ENCODE assay signal across 14 cellular contexts in genomic region chr1:109929170-109929569, GRCh38. TPM values are rescaled to one million over a fixed set of nuclear protein-coding genes. Genes with fewer than 3 reads are reported as not detected.
DNase-seq lines count a peak whose midpoint lies in the region; ATAC-seq, FAIRE-seq and TF ChIP-seq lines count a peak whose summit lies in the region.
"Had no signal": no experiment of that assay in that cellular context is flagged by ENCODE, and none has a peak within 500 bp of the region (broad histone marks: within the 10 kb centered on the region; RNA-seq: fewer than 3 reads in every experiment).

No MANE protein-coding gene starts in this region.

- DNase-seq in RWPE2 (ENCODE audit: low spot score) = no peak
- no peak for DNase-seq in esophagus muscularis mucosa (ENCODE audit: extremely low spot score)
- DNase-seq in osteocyte (ENCODE audit: extremely low spot score, unreplicated experiment) = no peak
- no peak for DNase-seq in foreskin melanocyte
- DNase-seq in GM12892 (ENCODE audit: insufficient read length) = no peak
- DNase-seq in nucleus accumbens (lab: John Stamatoyannopoulos, UW) = no peak
- DNase-seq: activated CD4-positive, alpha-beta T cell treated with anti-CD3 and anti-CD28 coated beads, Interleukin-2, amount 50 U/mL, for 4 hours; NCI-H187; NCI-H526; T-helper 17 cell had no signal

- ATAC-seq in RWPE2 (ENCODE audit: low read depth) = peak; percentile 69
- no peak for ATAC-seq in GM21529 (IDR thresholded peaks at IDR 0.05; ENCODE audit: unreplicated experiment)
- ATAC-seq: T-helper 17 cell had no signal

- H3K27me3 Mint-ChIP-seq in osteocyte (ENCODE audit: unreplicated experiment) = no peaks in the 10 kb centered on the region
- H3K27me3 Mint-ChIP-seq: T-helper 17 cell had no signal

- no peak for TF ChIP-seq POLR2A in esophagus muscularis mucosa (IDR thresholded peaks at IDR 0.05; ENCODE audit: low read depth)
- no peak for TF ChIP-seq POLR2A in GM12892 (IDR thresholded peaks at IDR 0.05; ENCODE audit: low read depth, low read length)

- H3K36me3 ChIP-seq in RWPE2 (ENCODE audit: low read depth) (no peaks in the 10 kb centered on the region; the same call in 1 of the 2 replicates), esophagus muscularis mucosa (peaks cover 31 to 54% (median 49%) of the 10 kb centered on the region in 4 donors), thymus (ENCODE audit: control insufficient read depth, insufficient read depth) (no peaks in the 10 kb centered on the region)

- H3K27ac Mint-ChIP-seq in osteocyte (ENCODE audit: unreplicated experiment) = peak overlapping the region; percentile 81
- H3K27ac Mint-ChIP-seq: T-helper 17 cell had no signal

- intact Hi-C loops in esophagus muscularis mucosa (cut with DNase I) = loop anchor here (5.0 kb wide), 2 partner anchors 53 to 62 kb away; partner anchors contain the start of gene AHCYL1

- H3K4me1 Mint-ChIP-seq in osteocyte (ENCODE audit: unreplicated experiment) = peaks cover 52% of the 10 kb centered on the region

- H3K9me3 Mint-ChIP-seq in osteocyte (ENCODE audit: unreplicated experiment) = no peaks in the 10 kb centered on the region

- no peak for FAIRE-seq in GM12892 (lab: Jason Lieb, UNC)
- FAIRE-seq: small intestine had no signal

- H3K4me3 ChIP-seq in RWPE2 (ENCODE audit: severe bottlenecking) (no peak overlapping the region), esophagus muscularis mucosa (no peak overlapping the region), thymus (ENCODE audit: low read length) (no peak overlapping the region)
- H3K4me3 ChIP-seq: BLaER1 treated with 17β-estradiol and CSF1 and Interleukin-3, amounts not matched to agents 10 nM and 100 nM had no signal

- H3K9me3 ChIP-seq in RWPE2 (ENCODE audit: severe bottlenecking) (no peaks in the 10 kb centered on the region), esophagus muscularis mucosa (no peaks in the 10 kb centered on the region), thymus (ENCODE audit: control insufficient read depth) (no peaks in the 10 kb centered on the region)
- H3K9me3 ChIP-seq: BLaER1 treated with 17β-estradiol and CSF1 and Interleukin-3, amounts not matched to agents 10 nM and 100 nM had no signal

- TF ChIP-seq CTCF in RWPE2 (IDR thresholded peaks at IDR 0.05; ENCODE audit: poor library complexity, severe bottlenecking) (no peak), esophagus muscularis mucosa (IDR thresholded peaks at IDR 0.05) (no peak), osteocyte (IDR thresholded peaks at IDR 0.05) (no peak)

- no peak overlapping the region for H3K4me3 Mint-ChIP-seq in osteocyte (ENCODE audit: unreplicated experiment)
- H3K4me3 Mint-ChIP-seq: T-helper 17 cell had no signal

- H3K4me1 ChIP-seq in RWPE2 (ENCODE audit: insufficient read depth, poor library complexity, severe bottlenecking) (peaks cover 23% of the 10 kb centered on the region), esophagus muscularis mucosa (peaks cover 52 to 74% (median 64%) of the 10 kb centered on the region in 4 donors), thymus (ENCODE audit: control insufficient read depth, insufficient read depth, low read length) (no peaks in the 10 kb centered on the region)

- peaks cover 30% of the 10 kb centered on the region for H3K36me3 Mint-ChIP-seq in osteocyte (ENCODE audit: unreplicated experiment)

- no peak for TF ChIP-seq EP300 in esophagus muscularis mucosa (IDR thresholded peaks at IDR 0.05)

- 87% methylated on average over 11 of the region's 11 CpGs for WGBS in esophagus muscularis mucosa
- WGBS in thymus = 96% methylated on average over 11 of the region's 11 CpGs

- H3K27me3 ChIP-seq in RWPE2 (ENCODE audit: insufficient read depth, poor library complexity, severe bottlenecking) = no peaks in the 10 kb centered on the region
- no peaks in the 10 kb centered on the region for H3K27me3 ChIP-seq in esophagus muscularis mucosa
- no peaks in the 10 kb centered on the region for H3K27me3 ChIP-seq in thymus (ENCODE audit: control insufficient read depth, insufficient read depth)
- H3K27me3 ChIP-seq: BLaER1 treated with 17β-estradiol and CSF1 and Interleukin-3, amounts not matched to agents 10 nM and 100 nM had no signal

- H3K27ac ChIP-seq in RWPE2 (ENCODE audit: poor library complexity, severe bottlenecking) (peak overlapping the region; percentile 60), esophagus muscularis mucosa (replicated peaks in 1 of 4) (peak overlapping the region; percentile 76 to 85 (median 84)), thymus (ENCODE audit: low read depth) (peak overlapping the region; percentile 38)
- H3K27ac ChIP-seq: BLaER1 treated with 17β-estradiol and CSF1 and Interleukin-3, amounts not matched to agents 10 nM and 100 nM had no signal

RNA-seq across cellular contexts. Expression of gene CSF1, which starts 18.5 kb away (rescaled TPM):
- 10 to 100 TPM; 27.0 to 92.6 (median 48.1) TPM for total RNA-seq in esophagus muscularis mucosa
- 27.9 and 36.2 TPM in 2 replicates for total RNA-seq in osteocyte
- polyA plus RNA-seq in thymus = 11.1 TPM
- 10.9 TPM for polyA plus RNA-seq in GM12892 (2012; ENCODE audit: missing spikeins)

RNA-seq across cellular contexts. Expression of gene AHCYL1, which starts 55.4 kb away (rescaled TPM):
- total RNA-seq in esophagus muscularis mucosa (100 to 1,000 TPM in 1 of 4 donors, 10 to 100 TPM in 3; 72.1 to 111 (median 91.0) TPM), osteocyte (77.0 and 79.3 TPM in 2 replicates)
- 33.7 TPM for polyA plus RNA-seq in thymus
- polyA plus RNA-seq in GM12892 (2012; ENCODE audit: missing spikeins) = 45.0 TPM
